10 cellular contexts compared by ENCODE assay signal in genomic region chr14:64410084-64410774, GRCh38. TPM values are rescaled to one million over a fixed set of nuclear protein-coding genes. Genes with fewer than 3 reads are reported as not detected.
DNase-seq lines count a peak whose midpoint lies in the region; ATAC-seq and TF ChIP-seq lines count a peak whose summit lies in the region.
"Had no signal": no experiment of that assay in that cellular context is flagged by ENCODE, and none has a peak within 500 bp of the region (broad histone marks: within the 10 kb centered on the region; RNA-seq: fewer than 3 reads in every experiment).

No MANE protein-coding gene starts in this region.

- no peak overlapping the region for H3K4me3 ChIP-seq in Caco-2 (ENCODE audit: low read depth, low read length)
- H3K4me3 ChIP-seq in left lung = no peak overlapping the region
- no peak overlapping the region for H3K4me3 ChIP-seq in BE2C (ENCODE audit: low read depth, low read length)
- no peak overlapping the region for H3K4me3 ChIP-seq in vagina

- no peak overlapping the region for H3K4me3 Mint-ChIP-seq in Caco-2 (ENCODE audit: unreplicated experiment)
- H3K4me3 Mint-ChIP-seq in brain = no peak overlapping the region

- peaks cover 12% of the 10 kb centered on the region for H3K4me1 Mint-ChIP-seq in Caco-2 (ENCODE audit: low read depth, unreplicated experiment)
- H3K4me1 Mint-ChIP-seq in brain = peaks cover 5% of the 10 kb centered on the region

- H3K9me3 Mint-ChIP-seq in Caco-2 (ENCODE audit: unreplicated experiment) (no peaks in the 10 kb centered on the region), brain (no peaks in the 10 kb centered on the region)

- peaks cover 20% of the 10 kb centered on the region; the same call in 1 of the 2 replicates for H3K4me1 ChIP-seq in Caco-2
- no peaks in the 10 kb centered on the region for H3K4me1 ChIP-seq in left lung
- H3K4me1 ChIP-seq in BE2C = no peaks in the 10 kb centered on the region
- no peaks in the 10 kb centered on the region for H3K4me1 ChIP-seq in vagina

- TF ChIP-seq CTCF in Caco-2 (IDR thresholded peaks at IDR 0.05; ENCODE audit: insufficient read depth in 1 of 2, low read depth in 1 of 2, low read length in 1 of 2, severe bottlenecking in 1 of 2, unreplicated experiment in 1 of 2) (no peak), brain (conservative IDR thresholded peaks at IDR 0.05) (no peak), left lung (IDR thresholded peaks at IDR 0.05) (no peak), BE2C (IDR thresholded peaks at IDR 0.05; ENCODE audit: low read depth, low read length) (no peak), vagina (IDR thresholded peaks at IDR 0.05) (no peak)

- TF ChIP-seq EP300 in Ishikawa (IDR thresholded peaks at IDR 0.05; ENCODE audit: borderline replicate concordance) = no peak

- BruUV-seq in Caco-2 (replicated peaks; lab: Mats Ljungman, UMichigan) = no TSS peak

- intact Hi-C loops in Caco-2 (cut with micrococcal nuclease; ENCODE audit: unreplicated experiment) = loop anchor here (1.0 kb wide), 1 partner anchor 22 kb away; the partner anchor contains the start of gene MTHFD1
- intact Hi-C loops in left lung (cut with DNase I) = no loop called here
- intact Hi-C loops in vagina (cut with DNase I) = no loop called here

- no peaks in the 10 kb centered on the region for H3K27me3 ChIP-seq in Caco-2 (replicated peaks; ENCODE audit: control insufficient read depth, insufficient read depth, low read length)
- no peaks in the 10 kb centered on the region for H3K27me3 ChIP-seq in left lung
- no peaks in the 10 kb centered on the region for H3K27me3 ChIP-seq in BE2C
- no peaks in the 10 kb centered on the region for H3K27me3 ChIP-seq in vagina

- CTCF ChIA-PET in Caco-2 (lab: Charles Lee) = no interaction called here

- TF ChIP-seq RAD21 in Ishikawa (IDR thresholded peaks at IDR 0.05; ENCODE audit: low read depth) = no peak

- H3K27ac Mint-ChIP-seq in Caco-2 (ENCODE audit: unreplicated experiment) (peak overlapping the region; percentile 78), brain (peak overlapping the region in 4 of 5 experiments; percentile 53 to 85 (median 68))

- no peaks in the 10 kb centered on the region for H3K9me3 ChIP-seq in Caco-2
- H3K9me3 ChIP-seq in left lung = no peaks in the 10 kb centered on the region
- no peaks in the 10 kb centered on the region for H3K9me3 ChIP-seq in BE2C
- no peaks in the 10 kb centered on the region for H3K9me3 ChIP-seq in vagina

- peak; percentile 77 for ATAC-seq in left lung

- in situ Hi-C loops in G401 (cut with HindIII; ENCODE audit: low sequenced_read_pairs) = no loop called here

- peaks cover 77% of the 10 kb centered on the region for H3K36me3 Mint-ChIP-seq in Caco-2 (ENCODE audit: insufficient read depth, unreplicated experiment)
- peaks cover 40% of the 10 kb centered on the region for H3K36me3 Mint-ChIP-seq in brain

- POLR2A ChIA-PET in Caco-2 (lab: Charles Lee) = interaction anchor here (1.4 kb wide), 1 partner anchor 23 kb away, joined by 6 read pairs; no protein-coding TSS in a partner anchor

- DNase-seq in Caco-2 (peak; percentile 81 to 84), left lung (no peak), BE2C (no peak), vagina (ENCODE audit: extremely low spot score in 2 of 2) (no peak), G401 (ENCODE audit: low spot score) (no peak), amygdala (lab: John Stamatoyannopoulos, UW) (no peak)
- DNase-seq: DMS79 treated with DMSO at 0.1 percent for 48 hours, T1000 had no signal

- no peak for TF ChIP-seq POLR2A in vagina (IDR thresholded peaks at IDR 0.05)

- no peaks in the 10 kb centered on the region for H3K27me3 Mint-ChIP-seq in Caco-2 (ENCODE audit: insufficient read depth, unreplicated experiment)
- no peaks in the 10 kb centered on the region for H3K27me3 Mint-ChIP-seq in brain

- H3K36me3 ChIP-seq in Caco-2 (ENCODE audit: control insufficient read depth, insufficient read depth, low read length) (peaks cover 1% of the 10 kb centered on the region; the same call in 1 of the 2 replicates), left lung (peaks cover 0 to 30% of the 10 kb centered on the region in 2 donors), BE2C (peaks cover 82% of the 10 kb centered on the region), vagina (peaks cover 0 to 9% of the 10 kb centered on the region in 2 donors)

- no peak overlapping the region for H3K27ac ChIP-seq in left lung
- H3K27ac ChIP-seq in vagina = no peak overlapping the region

TF ChIP-seq in Ishikawa, 13 proteins besides CTCF, POLR2A, EP300 and RAD21:
- TF ChIP-seq FOXM1 (IDR thresholded peaks at IDR 0.05; ENCODE audit: borderline replicate concordance, low read depth) = no peak
- TF ChIP-seq TEAD4 (IDR thresholded peaks at IDR 0.05) = peak; percentile 69
TF ChIP-seq in Ishikawa: peak in this region for 1.

RNA-seq across cellular contexts. Expression of gene MTHFD1, which starts 22.1 kb away (rescaled TPM):
- 180 and 203 TPM in 2 replicates for total RNA-seq in Caco-2 (2022)
- polyA plus RNA-seq in brain (ENCODE audit: insufficient read depth, low read depth, low replicate concordance) = 94.8 TPM
- total RNA-seq in left lung = 10 to 100 TPM; 51.7 to 69.6 TPM
- 58.4 TPM for polyA plus RNA-seq in BE2C (2012; ENCODE audit: insufficient read depth, insufficient read length, low read depth)
- total RNA-seq in vagina = 40.3 TPM
- 42.8 and 53.0 TPM in 2 replicates for total RNA-seq in G401 (2014; rRNA removed; shearing (Covaris generic))

RNA-seq across cellular contexts. Expression of gene AKAP5, which starts 55.1 kb away (rescaled TPM):
- 15.0 and 15.9 TPM in 2 replicates for total RNA-seq in Caco-2 (2022)
- polyA plus RNA-seq in brain (ENCODE audit: insufficient read depth, low read depth, low replicate concordance) = 1.5 TPM
- total RNA-seq in left lung = 1 to 10 TPM; 1.7 to 2.9 TPM
- 2.6 TPM for polyA plus RNA-seq in BE2C (2012; ENCODE audit: insufficient read depth, insufficient read length, low read depth)
- total RNA-seq in vagina = 0.49 TPM
- 1.5 and 2.1 TPM in 2 replicates for total RNA-seq in G401 (2014; rRNA removed; shearing (Covaris generic))

Comparison
In these comparisons a context has a peak if more than half of its experiments do, and no peak if none do; other contexts are left out.
1. DNase-seq: peak in Caco-2 (2 of 2); none in left lung (0 of 2), BE2C (single experiment), vagina (0 of 2), G401 (single experiment) and amygdala (0 of 56).